In genomic region chr19:16585808-16586476, GRCh38 we compare ENCODE assay signal across 1 cellular context.
TF ChIP-seq lines count a peak whose summit lies in the region.

No MANE protein-coding gene starts in this region.

TF ChIP-seq in SK-N-SH, 30 proteins besides CTCF, POLR2A, EP300 and RAD21 (continued from another document):
- TF ChIP-seq GATA2 (CRISPR knock-in tag; IDR thresholded peaks at IDR 0.05) (no peak), GABPA (IDR thresholded peaks at IDR 0.05; ENCODE audit: low read depth) (no peak), SIN3A (IDR thresholded peaks at IDR 0.05; ENCODE audit: borderline replicate concordance, low read depth, low read length) (no peak), TAF1 (IDR thresholded peaks at IDR 0.05; ENCODE audit: borderline replicate concordance, low read depth, low read length) (no peak), JUND (IDR thresholded peaks at IDR 0.05) (no peak), FOSL2 (IDR thresholded peaks at IDR 0.05; ENCODE audit: borderline replicate concordance, low read depth) (no peak), TEAD4 (IDR thresholded peaks at IDR 0.05; ENCODE audit: borderline replicate concordance, insufficient read depth) (no peak), YY1 (IDR thresholded peaks at IDR 0.05; ENCODE audit: low read depth) (no peak), REST (IDR thresholded peaks at IDR 0.05; ENCODE audit: low read depth, low read length) (no peak), FOXM1 (IDR thresholded peaks at IDR 0.05; ENCODE audit: low read depth) (no peak), NFIC (IDR thresholded peaks at IDR 0.05; ENCODE audit: borderline replicate concordance) (no peak), MAX (IDR thresholded peaks at IDR 0.05; ENCODE audit: low read depth) (no peak), IRF3 (IDR thresholded peaks at IDR 0.05; ENCODE audit: low read depth, low read length) (no peak)
